Comparison of ENCODE assay signal across 1 cellular context in the genomic region with DNA sequence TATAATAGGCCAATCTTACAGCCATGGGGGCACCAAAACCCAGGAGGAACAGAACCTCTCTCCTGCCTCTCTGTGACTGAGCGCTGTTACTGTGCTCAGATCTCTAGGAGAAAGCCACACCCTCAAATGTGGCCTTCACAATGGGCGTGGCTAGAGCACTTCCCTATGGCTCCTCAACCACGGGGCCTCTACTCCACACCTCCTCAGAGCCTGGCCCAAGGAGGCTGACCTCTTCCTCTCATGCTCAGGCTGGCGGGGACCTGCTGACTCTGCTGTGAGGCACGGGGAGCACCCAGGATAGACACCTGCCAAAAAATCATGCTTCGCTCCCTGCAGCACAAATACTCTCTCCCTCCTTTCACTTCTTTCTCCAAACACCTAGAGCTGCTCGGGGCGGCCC.
TF ChIP-seq lines count a peak whose summit lies in the region.

No MANE protein-coding gene starts in this region.

TF ChIP-seq in A549, 52 proteins besides CTCF, POLR2A, EP300 and RAD21 (continued from another document):
- TF ChIP-seq, protein P1, sequence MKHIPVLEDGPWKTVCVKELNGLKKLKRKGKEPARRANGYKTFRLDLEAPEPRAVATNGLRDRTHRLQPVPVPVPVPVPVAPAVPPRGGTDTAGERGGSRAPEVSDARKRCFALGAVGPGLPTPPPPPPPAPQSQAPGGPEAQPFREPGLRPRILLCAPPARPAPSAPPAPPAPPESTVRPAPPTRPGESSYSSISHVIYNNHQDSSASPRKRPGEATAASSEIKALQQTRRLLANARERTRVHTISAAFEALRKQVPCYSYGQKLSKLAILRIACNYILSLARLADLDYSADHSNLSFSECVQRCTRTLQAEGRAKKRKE (CRISPR knock-in tag; IDR thresholded peaks at IDR 0.05; ENCODE audit: low read depth) = no peak
